Comparison of ENCODE assay signal across 9 cellular contexts in the genomic region with DNA sequence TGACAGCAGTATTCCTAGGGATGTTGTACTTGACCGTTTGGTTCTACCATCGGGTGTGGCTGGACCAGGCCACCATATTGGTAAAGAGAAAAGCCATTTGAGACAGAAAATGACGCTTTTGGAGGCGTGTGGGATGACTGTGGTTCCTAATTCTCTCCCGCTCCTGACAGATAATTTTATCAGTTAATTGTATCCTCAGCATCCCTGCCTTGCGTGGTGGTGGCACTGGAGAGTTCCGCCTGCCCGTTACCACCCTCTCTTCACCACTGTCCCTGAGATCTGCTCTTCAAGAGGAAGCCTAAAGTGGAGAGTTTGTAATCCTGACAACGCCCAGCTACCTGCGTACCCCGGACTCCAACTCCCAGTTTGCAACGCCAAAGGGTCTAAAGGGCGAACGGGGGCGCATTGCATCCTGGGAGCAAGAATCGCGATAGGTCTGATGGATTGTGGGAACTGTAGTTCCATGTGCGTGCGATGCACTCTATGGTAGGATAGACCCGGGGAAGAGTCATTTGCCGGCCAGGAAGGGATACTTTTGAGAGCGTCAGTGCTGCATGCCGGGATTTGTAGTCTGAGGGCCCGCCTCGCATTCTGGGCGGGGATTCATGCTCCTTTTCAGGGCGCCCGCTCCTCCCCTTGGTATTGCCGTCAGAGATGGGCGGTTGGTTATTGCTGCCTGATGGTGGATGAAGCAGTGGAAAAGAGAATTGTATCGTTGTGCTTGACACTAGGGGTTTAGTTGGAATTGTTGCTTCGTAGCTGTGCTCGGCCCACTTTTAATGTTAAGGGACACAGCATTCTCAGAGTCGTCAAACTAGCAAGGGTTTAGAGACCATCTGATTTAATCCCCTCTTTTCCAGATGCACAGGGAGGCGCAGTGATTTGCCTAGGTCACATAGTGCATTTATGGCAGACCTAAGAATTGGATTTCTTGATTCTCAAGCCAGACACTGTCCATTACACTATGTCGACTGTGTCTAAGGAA. TPM values are rescaled to one million over a fixed set of nuclear protein-coding genes. Genes with fewer than 3 reads are reported as not detected.
DNase-seq lines count a peak whose midpoint lies in the region; ATAC-seq and TF ChIP-seq lines count a peak whose summit lies in the region.
"Had no signal": no experiment of that assay in that cellular context is flagged by ENCODE, and none has a peak within 500 bp of the region (broad histone marks: within the 10 kb centered on the region; RNA-seq: fewer than 3 reads in every experiment).

No MANE protein-coding gene starts in this region.

- no peak overlapping the region for H3K4me3 Mint-ChIP-seq in WTC11
- no peak overlapping the region for H3K4me3 Mint-ChIP-seq in immature natural killer cell

- WGBS in smooth muscle cell (ENCODE audit: low lambda C conversion rate) = 8% methylated on average over 36 of the region's 36 CpGs

- CTCF ChIA-PET in WTC11 (lab: Charles Lee) = interaction anchor here (0.6 to 15.6 kb wide), 49 partner anchors 9 to 665 kb away, joined by 3 to 762 read pairs (median 5); a partner anchor contains a TSS

- H3K27ac Mint-ChIP-seq in WTC11 = no peak overlapping the region
- H3K27ac Mint-ChIP-seq in immature natural killer cell = no peak overlapping the region

- POLR2A ChIA-PET in WTC11 (lab: Charles Lee) = interaction anchor here (0.5 to 3.2 kb wide), 16 partner anchors 12 to 381 kb away, joined by 3 to 17 read pairs (median 4); a partner anchor contains a TSS

- H4K20me1 ChIP-seq in smooth muscle cell (ENCODE audit: low read depth) = peaks cover 18% of the 10 kb centered on the region

- H2AFZ ChIP-seq in smooth muscle cell (ENCODE audit: low read depth) = peak overlapping the region; percentile 68

- peak overlapping the region; percentile 71 for H3K9ac ChIP-seq in smooth muscle cell (ENCODE audit: low read depth)

- H3K27ac ChIP-seq in smooth muscle cell (ENCODE audit: low read depth) = peak overlapping the region; percentile 89

- ATAC-seq in GM19023 (IDR thresholded peaks at IDR 0.05; ENCODE audit: unreplicated experiment) (peak; percentile 54), HG03175 (IDR thresholded peaks at IDR 0.05; ENCODE audit: unreplicated experiment) (peak; percentile 60), WTC11 (peak; percentile 74)

- no peaks in the 10 kb centered on the region for H3K36me3 ChIP-seq in smooth muscle cell (ENCODE audit: low read depth)

- TF ChIP-seq CTCF in AG09319 (IDR thresholded peaks at IDR 0.05; ENCODE audit: low read depth, low read length) = no peak
- no peak for TF ChIP-seq CTCF in WTC11 (IDR thresholded peaks at IDR 0.05)
- TF ChIP-seq CTCF in smooth muscle cell (IDR thresholded peaks at IDR 0.05; ENCODE audit: borderline replicate concordance, insufficient read depth, poor library complexity, severe bottlenecking) = peak; percentile 11

- no peaks in the 10 kb centered on the region for H3K9me3 ChIP-seq in smooth muscle cell (replicated peaks; ENCODE audit: low read depth)

- H3K36me3 Mint-ChIP-seq in WTC11 = peaks cover 9% of the 10 kb centered on the region
- no peaks in the 10 kb centered on the region for H3K36me3 Mint-ChIP-seq in immature natural killer cell

- H3K4me1 ChIP-seq in smooth muscle cell (ENCODE audit: low read depth) = peaks cover 14% of the 10 kb centered on the region

- DNase-seq in AG09319 (ENCODE audit: extremely low read depth, low read depth) (peak; percentile 99), NCI-H2227 treated with DMSO at 0.1 percent for 48 hours (lab: John Stamatoyannopoulos, UW) (peak; percentile 97), WTC11 (ENCODE audit: low spot score) (peak; percentile 94), immature natural killer cell (peak; percentile 95 to 97 (median 96)), smooth muscle cell (lab: John Stamatoyannopoulos, UW; ENCODE audit: unreplicated experiment) (peak; percentile 80)
- DNase-seq in central memory CD4-positive, alpha-beta T cell = peak; percentile 98

- peaks cover 34% of the 10 kb centered on the region for H3K79me2 ChIP-seq in smooth muscle cell (ENCODE audit: low read depth)

- no peaks in the 10 kb centered on the region for H3K27me3 Mint-ChIP-seq in WTC11 (ENCODE audit: low read depth)
- H3K27me3 Mint-ChIP-seq in immature natural killer cell (ENCODE audit: low read depth in 3 of 3) = peaks cover 10 to 15% (median 10%) of the 10 kb centered on the region in 3 donors

- peak overlapping the region; percentile 86 for H3K4me2 ChIP-seq in smooth muscle cell

- no peaks in the 10 kb centered on the region for H3K27me3 ChIP-seq in smooth muscle cell (ENCODE audit: low read depth)

- H3K4me1 Mint-ChIP-seq in WTC11 (peaks cover 28% of the 10 kb centered on the region), immature natural killer cell (peaks cover 18 to 20% of the 10 kb centered on the region in 2 donors)

- H3K4me3 ChIP-seq in smooth muscle cell = peak overlapping the region; percentile 64

- peaks cover 24% of the 10 kb centered on the region for H3F3A ChIP-seq in smooth muscle cell (ENCODE audit: low read depth)

- H3K9me3 Mint-ChIP-seq in WTC11 (no peaks in the 10 kb centered on the region), immature natural killer cell (no peaks in the 10 kb centered on the region)

TF ChIP-seq in WTC11, 78 proteins besides CTCF, POLR2A, EP300 and RAD21 (continues in another document):
- TF ChIP-seq, protein P1, sequence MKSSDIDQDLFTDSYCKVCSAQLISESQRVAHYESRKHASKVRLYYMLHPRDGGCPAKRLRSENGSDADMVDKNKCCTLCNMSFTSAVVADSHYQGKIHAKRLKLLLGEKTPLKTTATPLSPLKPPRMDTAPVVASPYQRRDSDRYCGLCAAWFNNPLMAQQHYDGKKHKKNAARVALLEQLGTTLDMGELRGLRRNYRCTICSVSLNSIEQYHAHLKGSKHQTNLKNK (CRISPR knock-in tag; IDR thresholded peaks at IDR 0.05) = no peak
- TF ChIP-seq CREM (CRISPR knock-in tag; IDR thresholded peaks at IDR 0.05) = peak; percentile 80; the same call in 1 of the 2 replicates
- TF ChIP-seq NR2C2 (CRISPR knock-in tag; IDR thresholded peaks at IDR 0.05) = peak; percentile 99
- TF ChIP-seq, protein P2, sequence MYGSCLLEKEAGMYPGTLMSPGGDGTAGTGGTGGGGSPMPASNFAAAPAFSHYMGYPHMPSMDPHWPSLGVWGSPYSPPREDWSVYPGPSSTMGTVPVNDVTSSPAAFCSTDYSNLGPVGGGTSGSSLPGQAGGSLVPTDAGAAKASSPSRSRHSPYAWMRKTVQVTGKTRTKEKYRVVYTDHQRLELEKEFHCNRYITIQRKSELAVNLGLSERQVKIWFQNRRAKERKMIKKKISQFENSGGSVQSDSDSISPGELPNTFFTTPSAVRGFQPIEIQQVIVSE (CRISPR knock-in tag; IDR thresholded peaks at IDR 0.05; ENCODE audit: borderline replicate concordance) = no peak
- TF ChIP-seq, protein P3, sequence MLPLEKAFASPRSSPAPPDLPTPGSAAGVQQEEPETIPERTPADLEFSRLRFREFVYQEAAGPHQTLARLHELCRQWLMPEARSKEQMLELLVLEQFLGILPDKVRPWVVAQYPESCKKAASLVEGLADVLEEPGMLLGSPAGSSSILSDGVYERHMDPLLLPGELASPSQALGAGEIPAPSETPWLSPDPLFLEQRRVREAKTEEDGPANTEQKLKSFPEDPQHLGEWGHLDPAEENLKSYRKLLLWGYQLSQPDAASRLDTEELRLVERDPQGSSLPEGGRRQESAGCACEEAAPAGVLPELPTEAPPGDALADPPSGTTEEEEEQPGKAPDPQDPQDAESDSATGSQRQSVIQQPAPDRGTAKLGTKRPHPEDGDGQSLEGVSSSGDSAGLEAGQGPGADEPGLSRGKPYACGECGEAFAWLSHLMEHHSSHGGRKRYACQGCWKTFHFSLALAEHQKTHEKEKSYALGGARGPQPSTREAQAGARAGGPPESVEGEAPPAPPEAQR (CRISPR knock-in tag; IDR thresholded peaks at IDR 0.05) = peak; percentile 58; the same call in 1 of the 2 replicates
- TF ChIP-seq ETV6 (CRISPR knock-in tag; IDR thresholded peaks at IDR 0.05) = peak; percentile 60; the same call in 1 of the 2 replicates
- peak; percentile 84; the same call in 1 of the 2 replicates for TF ChIP-seq FOXK1 (CRISPR knock-in tag; IDR thresholded peaks at IDR 0.05)
- peak; percentile 77; the same call in 1 of the 2 replicates for TF ChIP-seq ZNF396 (CRISPR knock-in tag; IDR thresholded peaks at IDR 0.05; ENCODE audit: borderline replicate concordance)

RNA-seq across cellular contexts. Expression of a gene that starts 1.0 kb away (rescaled TPM):
- total RNA-seq in WTC11 (2021) = 57.7 to 69.8 TPM (median 61.3 TPM) in 3 replicates
- 10 to 100 TPM in 1 of 3 donors, 1 to 10 TPM in 2; 1.2 to 15.3 (median 3.9) TPM for polyA plus RNA-seq in immature natural killer cell
- 17.8 and 18.9 TPM in 2 replicates for total RNA-seq in smooth muscle cell
- 12.2 and 14.0 TPM in 2 replicates for polyA plus RNA-seq in smooth muscle cell

RNA-seq across cellular contexts. Expression of a gene that starts 49.4 kb away (rescaled TPM):
- total RNA-seq in WTC11 (2021) (26.5 to 29.5 TPM (median 28.5 TPM) in 3 replicates), smooth muscle cell (6.0 and 8.2 TPM in 2 replicates)
- polyA plus RNA-seq in immature natural killer cell (10 to 100 TPM; 21.4 to 27.4 (median 22.2) TPM), smooth muscle cell (10.1 and 10.5 TPM in 2 replicates)

RNA-seq across cellular contexts. Expression of a gene that starts 53.5 kb away (rescaled TPM):
- total RNA-seq in WTC11 (2021) = 1.4 to 3.0 TPM (median 1.6 TPM) in 3 replicates
- polyA plus RNA-seq in immature natural killer cell = 1 to 10 TPM in 1 of 3 donors, under 1 TPM in 2; 0.71 to 3.8 (median 0.86) TPM
- total RNA-seq in smooth muscle cell = not detected in 2 replicates
- 0.64 TPM in 1 of 2 replicates, not detected in the other for polyA plus RNA-seq in smooth muscle cell
- total RNA-seq: T-helper 1 cell treated with Interleukin-12 subunit alpha and Interleukin-12 subunit beta and Interleukin-4 antibody, amounts not matched to agents 30 ng/mL and 1 ng/mL, for 36 hours had no signal

RNA-seq across cellular contexts. Expression of a gene that starts 54.8 kb away (rescaled TPM):
- total RNA-seq in WTC11 (2021) (139 to 153 TPM (median 144 TPM) in 3 replicates), smooth muscle cell (18.1 and 20.1 TPM in 2 replicates)
- polyA plus RNA-seq in immature natural killer cell (100 to 1,000 TPM; 275 to 360 (median 296) TPM), smooth muscle cell (40.1 and 58.3 TPM in 2 replicates)

Comparison
In these comparisons a context has a peak if more than half of its experiments do, and no peak if none do; other contexts are left out.
1. Peak in every context shown above with its lines: DNase-seq, ATAC-seq, H3K4me3 ChIP-seq and H3K27ac ChIP-seq.